Comparison of ENCODE assay signal across 14 cellular contexts in the genomic region with DNA sequence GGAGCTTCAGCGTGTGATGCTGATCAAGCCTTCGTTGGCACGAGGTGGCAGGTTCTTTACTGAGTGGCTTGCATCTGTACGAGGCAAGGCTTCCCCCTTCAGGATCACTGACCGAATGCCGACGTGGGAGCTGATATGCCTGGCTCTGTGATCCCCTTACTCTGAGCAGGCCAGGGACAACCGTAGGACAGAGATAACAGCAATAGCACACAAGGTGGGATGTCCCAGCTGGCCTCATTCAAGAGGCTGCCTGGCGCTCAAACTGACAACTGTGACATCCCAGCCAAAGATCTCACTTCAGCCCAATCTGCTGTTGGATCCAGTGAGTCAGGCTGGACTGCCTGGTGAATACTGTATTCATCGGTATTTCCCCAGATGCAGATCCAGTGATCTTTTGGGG.
DNase-seq lines count a peak whose midpoint lies in the region; ATAC-seq and TF ChIP-seq lines count a peak whose summit lies in the region.
"Had no signal": no experiment of that assay in that cellular context is flagged by ENCODE, and none has a peak within 500 bp of the region (broad histone marks: within the 10 kb centered on the region; RNA-seq: fewer than 3 reads in every experiment).

No MANE protein-coding gene starts in this region.

- H3K23ac ChIP-seq in neuronal stem cell (ENCODE audit: low read depth, low read length, poor library complexity), result no peak overlapping the region

- in situ Hi-C loops in G401 (cut with HindIII; ENCODE audit: low sequenced_read_pairs), result no loop called here

- no peak overlapping the region for H3K14ac ChIP-seq in neuronal stem cell (ENCODE audit: low read length)

- H3K9me3 ChIP-seq in left ventricle myocardium inferior (replicated peaks) (no peaks in the 10 kb centered on the region), neuronal stem cell (replicated peaks in 1 of 2; ENCODE audit: control insufficient read depth in 2 of 2, insufficient read depth in 1 of 2, low read depth in 1 of 2, low read length in 2 of 2) (no peaks in the 10 kb centered on the region)

- H3K9ac ChIP-seq in neuronal stem cell (ENCODE audit: low read depth, low read length, poor library complexity), result no peak overlapping the region
- H3K9ac ChIP-seq: BLaER1 treated with 17β-estradiol and CSF1 and Interleukin-3, amounts not matched to agents 10 nM and 100 nM had no signal

- H3K4me2 ChIP-seq in neuronal stem cell (ENCODE audit: insufficient read depth, low read length, poor library complexity, severe bottlenecking), result no peak overlapping the region
- H3K4me2 ChIP-seq: BLaER1 treated with 17β-estradiol and CSF1 and Interleukin-3, amounts not matched to agents 10 nM and 100 nM had no signal

- intact Hi-C loops in Right ventricle myocardium superior (cut with DNase I) (no loop called here), left ventricle myocardium inferior (cut with micrococcal nuclease) (no loop called here)

- H2BK12ac ChIP-seq in neuronal stem cell (ENCODE audit: low read length), result no peak overlapping the region

- no peaks in the 10 kb centered on the region for H3K4me1 Mint-ChIP-seq in activated CD8-positive, alpha-beta memory T cell treated with anti-CD3 and anti-CD28 coated beads, Interleukin-2, amount 10 ng/mL, durations not matched to agents 7 days and 5 days

- H3K27ac ChIP-seq in left ventricle myocardium inferior (replicated peaks) (no peak overlapping the region), neuronal stem cell (replicated peaks; ENCODE audit: low read length) (no peak overlapping the region)
- H3K27ac ChIP-seq: BLaER1 treated with 17β-estradiol and CSF1 and Interleukin-3, amounts not matched to agents 10 nM and 100 nM had no signal

- no peak overlapping the region for H2BK5ac ChIP-seq in neuronal stem cell (ENCODE audit: low read length)

- DNase-seq in Right ventricle myocardium superior, result no peak
- DNase-seq in left ventricle myocardium inferior, result no peak
- DNase-seq in G401 (ENCODE audit: low spot score), result peak; percentile 71
- peak; percentile 37 for DNase-seq in cerebellum (ENCODE audit: low spot score)
- DNase-seq in neuronal stem cell (ENCODE audit: low spot score), result no peak
- no peak for DNase-seq in activated CD8-positive, alpha-beta memory T cell treated with anti-CD3 and anti-CD28 coated beads, Interleukin-2, amount 10 ng/mL, durations not matched to agents 7 days and 5 days
- DNase-seq in SHP77 treated with DMSO at 0.1 percent for 48 hours (lab: John Stamatoyannopoulos, UW), result no peak
- DNase-seq: 8988T; Calu3; CD8-positive, alpha-beta T cell; H9 had no signal

- peaks cover 7% of the 10 kb centered on the region for H3K4me1 ChIP-seq in left ventricle myocardium inferior
- peaks cover 4 to 10% of the 10 kb centered on the region in 2 donors for H3K4me1 ChIP-seq in neuronal stem cell (ENCODE audit: control insufficient read depth in 2 of 2, insufficient read depth in 1 of 2, low read depth in 1 of 2, low read length in 2 of 2)

- H3K36me3 Mint-ChIP-seq in activated CD8-positive, alpha-beta memory T cell treated with anti-CD3 and anti-CD28 coated beads, Interleukin-2, amount 10 ng/mL, durations not matched to agents 7 days and 5 days, result no peaks in the 10 kb centered on the region
- H3K36me3 Mint-ChIP-seq: CD8-positive, alpha-beta T cell had no signal

- no peak overlapping the region for H2BK120ac ChIP-seq in neuronal stem cell (ENCODE audit: low read depth, low read length)

- WGBS in neuronal stem cell (ENCODE audit: extremely low coverage in 2 of 2, insufficient read length in 2 of 2, insufficient replicate concordance in 1 of 2), 2 donors, result no CpG with 5 or more reads among the region's 10 CpGs

- H3K9me3 Mint-ChIP-seq in activated CD8-positive, alpha-beta memory T cell treated with anti-CD3 and anti-CD28 coated beads, Interleukin-2, amount 10 ng/mL, durations not matched to agents 7 days and 5 days (ENCODE audit: low read depth), result no peaks in the 10 kb centered on the region
- H3K9me3 Mint-ChIP-seq: CD8-positive, alpha-beta T cell; H9 had no signal

- no peaks in the 10 kb centered on the region for H3K79me1 ChIP-seq in neuronal stem cell (ENCODE audit: low read depth, low read length)

- H3K27me3 ChIP-seq in left ventricle myocardium inferior (ENCODE audit: low read depth) (peaks cover 11% of the 10 kb centered on the region), neuronal stem cell (ENCODE audit: control insufficient read depth in 3 of 3, insufficient read depth in 3 of 3, low read depth in 1 of 3, low read length in 3 of 3) (no peaks in the 10 kb centered on the region)
- H3K27me3 ChIP-seq: BLaER1 treated with 17β-estradiol and CSF1 and Interleukin-3, amounts not matched to agents 10 nM and 100 nM had no signal

- CTCF ChIA-PET in activated CD8-positive, alpha-beta memory T cell treated with anti-CD3 and anti-CD28 coated beads, Interleukin-2, amount 10 ng/mL, durations not matched to agents 7 days and 5 days (lab: Charles Lee), result no interaction called here

- H3K4me3 Mint-ChIP-seq in activated CD8-positive, alpha-beta memory T cell treated with anti-CD3 and anti-CD28 coated beads, Interleukin-2, amount 10 ng/mL, durations not matched to agents 7 days and 5 days, result no peak overlapping the region
- H3K4me3 Mint-ChIP-seq: CD8-positive, alpha-beta T cell; H9 had no signal

- H3K27me3 Mint-ChIP-seq in activated CD8-positive, alpha-beta memory T cell treated with anti-CD3 and anti-CD28 coated beads, Interleukin-2, amount 10 ng/mL, durations not matched to agents 7 days and 5 days, result no peaks in the 10 kb centered on the region

- ATAC-seq in Right ventricle myocardium superior (ENCODE audit: poor library complexity) (peak; percentile 36), GM21825 (IDR thresholded peaks at IDR 0.05; ENCODE audit: unreplicated experiment) (no peak)
- ATAC-seq in activated CD8-positive, alpha-beta memory T cell treated with anti-CD3 and anti-CD28 coated beads, Interleukin-2, amount 10 ng/mL, durations not matched to agents 7 days and 5 days, result no peak
- ATAC-seq: CD8-positive, alpha-beta T cell; GM12878 had no signal

- no peak for TF ChIP-seq CTCF in left ventricle myocardium inferior (IDR thresholded peaks at IDR 0.05; ENCODE audit: borderline replicate concordance)

- no peak overlapping the region for H3K27ac Mint-ChIP-seq in activated CD8-positive, alpha-beta memory T cell treated with anti-CD3 and anti-CD28 coated beads, Interleukin-2, amount 10 ng/mL, durations not matched to agents 7 days and 5 days
- H3K27ac Mint-ChIP-seq: CD8-positive, alpha-beta T cell; H9 had no signal

- peak overlapping the region; percentile 45 for H3K18ac ChIP-seq in neuronal stem cell (ENCODE audit: low read length)

- no peak overlapping the region for H2AK5ac ChIP-seq in neuronal stem cell (ENCODE audit: low read depth, low read length)

- H4K91ac ChIP-seq in neuronal stem cell (ENCODE audit: low read depth, low read length, poor library complexity), result no peak overlapping the region

- H3K4ac ChIP-seq in neuronal stem cell (ENCODE audit: low read length), result no peak overlapping the region

- H4K8ac ChIP-seq in neuronal stem cell (ENCODE audit: low read depth, low read length), result no peak overlapping the region

- H3K36me3 ChIP-seq in left ventricle myocardium inferior (no peaks in the 10 kb centered on the region), neuronal stem cell (replicated peaks in 1 of 2; ENCODE audit: control insufficient read depth in 2 of 2, insufficient read depth in 2 of 2, low read length in 2 of 2) (no peaks in the 10 kb centered on the region)
- H3K36me3 ChIP-seq: BLaER1 treated with 17β-estradiol and CSF1 and Interleukin-3, amounts not matched to agents 10 nM and 100 nM had no signal

- no peak overlapping the region for H3K4me3 ChIP-seq in left ventricle myocardium inferior
- H3K4me3 ChIP-seq in neuronal stem cell (ENCODE audit: low read length in 2 of 2), result no peak overlapping the region
- H3K4me3 ChIP-seq: BLaER1 treated with 17β-estradiol and CSF1 and Interleukin-3, amounts not matched to agents 10 nM and 100 nM; GM12878 had no signal

- no peak overlapping the region for H2AFZ ChIP-seq in neuronal stem cell (ENCODE audit: low read length)

- no peak overlapping the region for H2BK15ac ChIP-seq in neuronal stem cell (ENCODE audit: low read length)

Comparison
In these comparisons a context has a peak if more than half of its experiments do, and no peak if none do; other contexts are left out.
1. DNase-seq: peak in G401 (single experiment) and cerebellum (single experiment); none in Right ventricle myocardium superior (single experiment), left ventricle myocardium inferior (single experiment), neuronal stem cell (single experiment), activated CD8-positive, alpha-beta memory T cell treated with anti-CD3 and anti-CD28 coated beads, Interleukin-2, amount 10 ng/mL, durations not matched to agents 7 days and 5 days (single experiment) and SHP77 treated with DMSO at 0.1 percent for 48 hours (single experiment).